In the genomic region with DNA sequence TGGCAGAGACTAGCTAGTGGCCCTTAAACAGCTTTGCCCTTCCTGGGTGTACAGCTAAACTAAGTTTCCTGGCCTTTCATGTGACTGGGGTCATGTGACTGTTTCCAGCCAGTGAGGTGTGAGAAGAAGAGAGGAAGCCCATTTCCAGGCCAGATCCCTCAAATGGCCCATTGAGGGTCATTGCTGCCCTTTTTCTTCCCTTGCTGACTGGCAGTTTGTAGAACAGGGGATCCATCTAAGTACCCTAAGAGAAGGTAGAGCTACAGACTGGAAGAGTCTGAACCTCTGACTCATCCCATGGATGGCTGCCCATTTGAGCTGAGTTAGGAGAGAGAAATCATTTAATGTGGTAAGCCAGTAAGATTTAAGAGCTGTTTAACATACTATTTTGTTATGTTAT, we compare ENCODE assay signal across 8 cellular contexts. TPM values are rescaled to one million over a fixed set of nuclear protein-coding genes. Genes with fewer than 3 reads are reported as not detected.
DNase-seq lines count a peak whose midpoint lies in the region; ATAC-seq and TF ChIP-seq lines count a peak whose summit lies in the region.

No MANE protein-coding gene starts in this region.

- POLR2A ChIA-PET in CD8-positive, alpha-beta T cell (lab: Charles Lee), result interaction anchor here (0.7 kb wide), 1 partner anchor 30 kb away, joined by 5 read pairs; a partner anchor contains a TSS

- H3K27me3 ChIP-seq in CD8-positive, alpha-beta T cell (ENCODE audit: insufficient read depth, low read length), result peaks cover 6% of the 10 kb centered on the region
- peaks cover 5 to 6% of the 10 kb centered on the region in 2 experiments for H3K27me3 ChIP-seq in mesenchymal stem cell (ENCODE audit: control insufficient read depth in 1 of 2, insufficient read depth in 1 of 2, low read length in 2 of 2)

- H3K4me3 Mint-ChIP-seq in CD8-positive, alpha-beta T cell, result peak overlapping the region; percentile 19
- H3K4me3 Mint-ChIP-seq in activated naive CD8-positive, alpha-beta T cell treated with anti-CD3 and anti-CD28 coated beads, Interleukin-2, amount 50 U/mL, for 24 hours, result peak overlapping the region; percentile 57

- peaks cover 7% of the 10 kb centered on the region for H3K79me1 ChIP-seq in mesenchymal stem cell (replicated peaks; ENCODE audit: low read length, poor library complexity, severe bottlenecking)

- DNase-seq in CD8-positive, alpha-beta T cell, result no peak
- DNase-seq in LHCN-M2 (ENCODE audit: low read depth) (peak; percentile 81), mesenchymal stem cell (peak; percentile 78), mucosa of gallbladder (ENCODE audit: low spot score) (no peak)
- peak; percentile 14 for DNase-seq in activated naive CD8-positive, alpha-beta T cell treated with anti-CD3 and anti-CD28 coated beads, Interleukin-2, amount 50 U/mL, for 24 hours

- CTCF ChIA-PET in CD8-positive, alpha-beta T cell (lab: Charles Lee), result interaction anchor here (0.7 to 5.5 kb wide), 6 partner anchors 9 to 810 kb away, joined by 3 to 24 read pairs (median 4); a partner anchor contains a TSS

- peaks cover 45% of the 10 kb centered on the region for H3K4me1 ChIP-seq in CD8-positive, alpha-beta T cell (ENCODE audit: insufficient read depth, low read length)
- H3K4me1 ChIP-seq in mesenchymal stem cell (ENCODE audit: control insufficient read depth, insufficient read depth, low read depth, low read length), result peaks cover 45% of the 10 kb centered on the region

- H4K8ac ChIP-seq in mesenchymal stem cell (ENCODE audit: low read length), result peak overlapping the region; percentile 8

- H3K4me1 Mint-ChIP-seq in CD8-positive, alpha-beta T cell (ENCODE audit: low read depth), result peaks cover 41% of the 10 kb centered on the region
- peaks cover 55% of the 10 kb centered on the region for H3K4me1 Mint-ChIP-seq in activated naive CD8-positive, alpha-beta T cell treated with anti-CD3 and anti-CD28 coated beads, Interleukin-2, amount 50 U/mL, for 24 hours

- H3K9me3 Mint-ChIP-seq in CD8-positive, alpha-beta T cell, result no peaks in the 10 kb centered on the region
- H3K9me3 Mint-ChIP-seq in activated naive CD8-positive, alpha-beta T cell treated with anti-CD3 and anti-CD28 coated beads, Interleukin-2, amount 50 U/mL, for 24 hours, result no peaks in the 10 kb centered on the region

- H2AFZ ChIP-seq in mesenchymal stem cell (ENCODE audit: low read depth, low read length), result no peak overlapping the region

- intact Hi-C loops in CD8-positive, alpha-beta T cell (cut with DNase I, micrococcal nuclease), result loop anchor here in 1 of 2 experiments (10.0 kb wide), 3 partner anchors 82 to 972 kb away; a partner anchor contains a TSS

- no peaks in the 10 kb centered on the region for H3K36me3 ChIP-seq in CD8-positive, alpha-beta T cell (ENCODE audit: insufficient read depth, low read length)
- no peaks in the 10 kb centered on the region for H3K36me3 ChIP-seq in mesenchymal stem cell (ENCODE audit: control insufficient read depth in 1 of 2, insufficient read depth in 2 of 2, low read depth in 1 of 2, low read length in 2 of 2)

- H3K27ac Mint-ChIP-seq in CD8-positive, alpha-beta T cell, result peak overlapping the region; percentile 28
- H3K27ac Mint-ChIP-seq in activated naive CD8-positive, alpha-beta T cell treated with anti-CD3 and anti-CD28 coated beads, Interleukin-2, amount 50 U/mL, for 24 hours, result peak overlapping the region; percentile 70

- H2BK12ac ChIP-seq in mesenchymal stem cell (ENCODE audit: low read length in 2 of 2), result peak overlapping the region in 1 of 2 experiments; percentile 29

- H2BK15ac ChIP-seq in mesenchymal stem cell (ENCODE audit: low read depth, poor library complexity, severe bottlenecking), result no peak overlapping the region

- H3K4me2 ChIP-seq in mesenchymal stem cell (ENCODE audit: low read length, poor library complexity, severe bottlenecking), result no peak overlapping the region

- no peak overlapping the region for H2AK5ac ChIP-seq in mesenchymal stem cell (ENCODE audit: low read length, severe bottlenecking)

- H3K18ac ChIP-seq in mesenchymal stem cell (ENCODE audit: low read depth in 1 of 2, low read length in 2 of 2), result peak overlapping the region in 1 of 2 experiments; percentile 84

- H3K14ac ChIP-seq in mesenchymal stem cell (ENCODE audit: low read length in 2 of 2), result no peak overlapping the region

- no peak overlapping the region for H2BK120ac ChIP-seq in mesenchymal stem cell (ENCODE audit: low read depth, low read length)

- H3K4ac ChIP-seq in mesenchymal stem cell (ENCODE audit: low read depth in 1 of 2, low read length in 2 of 2), result no peak overlapping the region

- no peak overlapping the region for H4K91ac ChIP-seq in mesenchymal stem cell (ENCODE audit: low read length)

- H3K4me3 ChIP-seq in CD8-positive, alpha-beta T cell (ENCODE audit: low read depth, low read length), result no peak overlapping the region
- H3K4me3 ChIP-seq in mesenchymal stem cell (ENCODE audit: insufficient read depth in 1 of 2, low read depth in 1 of 2, low read length in 2 of 2), result peak overlapping the region in 1 of 2 experiments; percentile 55

- peaks cover 13% of the 10 kb centered on the region for H3K36me3 Mint-ChIP-seq in CD8-positive, alpha-beta T cell
- peaks cover 13% of the 10 kb centered on the region for H3K36me3 Mint-ChIP-seq in activated naive CD8-positive, alpha-beta T cell treated with anti-CD3 and anti-CD28 coated beads, Interleukin-2, amount 50 U/mL, for 24 hours (ENCODE audit: low read depth)

- H3K9ac ChIP-seq in mesenchymal stem cell (ENCODE audit: low read length), result peak overlapping the region; percentile 26

- peaks cover 6% of the 10 kb centered on the region for H3K27me3 Mint-ChIP-seq in CD8-positive, alpha-beta T cell (ENCODE audit: low read depth)
- peaks cover 7% of the 10 kb centered on the region for H3K27me3 Mint-ChIP-seq in activated naive CD8-positive, alpha-beta T cell treated with anti-CD3 and anti-CD28 coated beads, Interleukin-2, amount 50 U/mL, for 24 hours

- TF ChIP-seq CTCF in CD8-positive, alpha-beta T cell (IDR thresholded peaks at IDR 0.05), result no peak

- no peak for ATAC-seq in CD8-positive, alpha-beta T cell
- no peak for ATAC-seq in activated naive CD8-positive, alpha-beta T cell treated with anti-CD3 and anti-CD28 coated beads, Interleukin-2, amount 50 U/mL, for 24 hours
- ATAC-seq in GM21825 (IDR thresholded peaks at IDR 0.05; ENCODE audit: unreplicated experiment), result no peak
- no peak for ATAC-seq in HG03460 (IDR thresholded peaks at IDR 0.05; ENCODE audit: unreplicated experiment)
- no peak for ATAC-seq in HG03378 (IDR thresholded peaks at IDR 0.05; ENCODE audit: unreplicated experiment)

- H3K9me3 ChIP-seq in CD8-positive, alpha-beta T cell (ENCODE audit: low read length), result no peaks in the 10 kb centered on the region
- no peaks in the 10 kb centered on the region for H3K9me3 ChIP-seq in mesenchymal stem cell (ENCODE audit: control insufficient read depth, low read length)

- H3K23ac ChIP-seq in mesenchymal stem cell (ENCODE audit: low read length in 2 of 2), result no peak overlapping the region

- H3K27ac ChIP-seq in CD8-positive, alpha-beta T cell (ENCODE audit: low read depth, low read length), result no peak overlapping the region
- peak overlapping the region; percentile 68 for H3K27ac ChIP-seq in mesenchymal stem cell (ENCODE audit: low read length, poor library complexity, severe bottlenecking)

- H2BK5ac ChIP-seq in mesenchymal stem cell (ENCODE audit: low read depth, low read length, poor library complexity, severe bottlenecking), result no peak overlapping the region

RNA-seq across cellular contexts. Expression of a gene that starts 2.8 kb away (rescaled TPM):
- 1 to 10 TPM; 2.2 to 2.4 TPM for total RNA-seq in CD8-positive, alpha-beta T cell
- total RNA-seq in LHCN-M2 (2014; rRNA removed) (1.5 and 2.2 TPM in 2 replicates), mucosa of gallbladder (4.9 TPM)
- 1.3 TPM for polyA plus RNA-seq in LHCN-M2 (2012)
- polyA plus RNA-seq in mesenchymal stem cell (2013, experiment 1 of 2), result 3.4 TPM
- polyA plus RNA-seq in mesenchymal stem cell (2013, experiment 2 of 2), result 3.8 TPM

RNA-seq across cellular contexts. Expression of a gene that starts 6.9 kb away (rescaled TPM):
- 1 to 10 TPM; 9.1 to 9.5 TPM for total RNA-seq in CD8-positive, alpha-beta T cell
- total RNA-seq in LHCN-M2 (2014; rRNA removed) (7.7 and 8.3 TPM in 2 replicates), mucosa of gallbladder (17.8 TPM)
- 4.3 TPM for polyA plus RNA-seq in LHCN-M2 (2012)
- 16.4 TPM for polyA plus RNA-seq in mesenchymal stem cell (2013, experiment 1 of 2)
- 17.2 TPM for polyA plus RNA-seq in mesenchymal stem cell (2013, experiment 2 of 2)

RNA-seq across cellular contexts. Expression of a gene that starts 22.0 kb away (rescaled TPM):
- 1 to 10 TPM; 6.0 to 6.2 TPM for total RNA-seq in CD8-positive, alpha-beta T cell
- total RNA-seq in LHCN-M2 (2014; rRNA removed) (25.1 and 31.7 TPM in 2 replicates), mucosa of gallbladder (34.2 TPM)
- 38.9 TPM for polyA plus RNA-seq in LHCN-M2 (2012)
- polyA plus RNA-seq in mesenchymal stem cell (2013, experiment 1 of 2), result 51.5 TPM
- polyA plus RNA-seq in mesenchymal stem cell (2013, experiment 2 of 2), result 51.8 TPM

RNA-seq across cellular contexts. Expression of a gene that starts 30.9 kb away (rescaled TPM):
- total RNA-seq in CD8-positive, alpha-beta T cell, result 10 to 100 TPM; 26.9 to 36.4 TPM
- 2.8 and 3.6 TPM in 2 replicates for total RNA-seq in LHCN-M2 (2014; rRNA removed)
- polyA plus RNA-seq in LHCN-M2 (2012), result 7.4 TPM
- polyA plus RNA-seq in mesenchymal stem cell (2013, experiment 1 of 2), result 22.5 TPM
- polyA plus RNA-seq in mesenchymal stem cell (2013, experiment 2 of 2), result 20.6 TPM
- total RNA-seq in mucosa of gallbladder, result 66.1 TPM

RNA-seq across cellular contexts. Expression of a gene that starts 31.2 kb away (rescaled TPM):
- 10 to 100 TPM in 1 of 2 experiments, 1 to 10 TPM in 1; 6.5 to 10.6 TPM for total RNA-seq in CD8-positive, alpha-beta T cell
- 158 and 174 TPM in 2 replicates for total RNA-seq in LHCN-M2 (2014; rRNA removed)
- 81.1 TPM for polyA plus RNA-seq in LHCN-M2 (2012)
- polyA plus RNA-seq in mesenchymal stem cell (2013, experiment 1 of 2), result 109 TPM
- polyA plus RNA-seq in mesenchymal stem cell (2013, experiment 2 of 2), result 119 TPM
- 136 TPM for total RNA-seq in mucosa of gallbladder

Comparison
In these comparisons a context has a peak if more than half of its experiments do, and no peak if none do; other contexts are left out.
1. DNase-seq: peak in LHCN-M2 (single experiment), activated naive CD8-positive, alpha-beta T cell treated with anti-CD3 and anti-CD28 coated beads, Interleukin-2, amount 50 U/mL, for 24 hours (single experiment) and mesenchymal stem cell (single experiment); none in CD8-positive, alpha-beta T cell (0 of 7) and mucosa of gallbladder (single experiment).